In genomic region chr17:48995871-48996695, GRCh38 we compare ENCODE assay signal across 9 cellular contexts. TPM values are rescaled to one million over a fixed set of nuclear protein-coding genes. Genes with fewer than 3 reads are reported as not detected.
DNase-seq lines count a peak whose midpoint lies in the region; ATAC-seq, FAIRE-seq and TF ChIP-seq lines count a peak whose summit lies in the region.
"Had no signal": no experiment of that assay in that cellular context is flagged by ENCODE, and none has a peak within 500 bp of the region (broad histone marks: within the 10 kb centered on the region; RNA-seq: fewer than 3 reads in every experiment).

No MANE protein-coding gene starts in this region.

- H3K27me3 ChIP-seq in left lung = peaks cover 98% of the 10 kb centered on the region in 2 donors
- H3K27me3 ChIP-seq in small intestine (ENCODE audit: control insufficient read depth in 2 of 2, insufficient read depth in 2 of 2, low read length in 2 of 2) = peaks cover 8 to 46% of the 10 kb centered on the region in 2 donors

- intact Hi-C loops in left lung (cut with DNase I) = loop anchor here in 1 of 2 donors (10.0 kb wide), 1 partner anchor 281 kb away; no protein-coding TSS in a partner anchor

- H3K4me1 ChIP-seq in left lung (peaks cover 0 to 30% of the 10 kb centered on the region in 2 donors), small intestine (ENCODE audit: control insufficient read depth in 2 of 2, insufficient read depth in 1 of 2, low read depth in 1 of 2, low read length in 1 of 2) (peaks cover 0 to 5% of the 10 kb centered on the region in 2 donors)

- H3K27ac ChIP-seq in left lung (no peak overlapping the region), small intestine (ENCODE audit: low read depth in 1 of 2, low read length in 1 of 2) (no peak overlapping the region)

- FAIRE-seq in small intestine (lab: Jason Lieb, UNC) = no peak

- in situ Hi-C loops in GM13977 (cut with MboI; ENCODE audit: low pct_unique_long_range_greater_than_20kb, low sequenced_read_pairs, unreplicated experiment) = no loop called here

- TF ChIP-seq CTCF in GM13977 (IDR thresholded peaks at IDR 0.05; ENCODE audit: extremely low read depth, insufficient read depth, missing control alignments) (no peak), cardiac fibroblast (IDR thresholded peaks at IDR 0.05; ENCODE audit: low read depth, low read length) (no peak), omental fat pad (IDR thresholded peaks at IDR 0.05) (no peak), left lung (IDR thresholded peaks at IDR 0.05) (no peak)

- DNase-seq in GM13977 (ENCODE audit: low spot score) = peak; percentile 61
- DNase-seq in NCI-H524 (lab: John Stamatoyannopoulos, UW) = peak; percentile 88 to 95
- no peak for DNase-seq in cardiac fibroblast (ENCODE audit: low read depth in 2 of 2)
- no peak for DNase-seq in omental fat pad (ENCODE audit: low spot score)
- no peak for DNase-seq in left lung
- DNase-seq in epidermal melanocyte (ENCODE audit: insufficient read length, low spot score) = no peak
- DNase-seq in small intestine = no peak

- H3K4me3 ChIP-seq in cardiac fibroblast (replicated peaks in 1 of 2; ENCODE audit: low read depth in 2 of 2, low read length in 2 of 2) = peak overlapping the region; percentile 62 to 66
- no peak overlapping the region for H3K4me3 ChIP-seq in left lung
- no peak overlapping the region for H3K4me3 ChIP-seq in small intestine (ENCODE audit: low read depth in 1 of 2, low read length in 2 of 2)

- H3K36me3 ChIP-seq in left lung (no peaks in the 10 kb centered on the region), small intestine (ENCODE audit: control insufficient read depth in 2 of 2, insufficient read depth in 2 of 2, low read length in 2 of 2) (no peaks in the 10 kb centered on the region)

- 2 to 3% (median 2%) methylated on average over 51 to 77 of the region's 77 CpGs for WGBS in small intestine, 3 donors

- ATAC-seq in omental fat pad (ENCODE audit: low FRiP score) (peak; percentile 48), left lung (no peak), GM18873 (IDR thresholded peaks at IDR 0.05; ENCODE audit: low FRiP score, unreplicated experiment) (no peak)

- no peaks in the 10 kb centered on the region for H3K9me3 ChIP-seq in left lung
- H3K9me3 ChIP-seq in small intestine (ENCODE audit: control insufficient read depth, low read depth) = no peaks in the 10 kb centered on the region

RNA-seq across cellular contexts. Expression of gene IGF2BP1, which starts 1.1 kb away (rescaled TPM):
- total RNA-seq in omental fat pad = under 1 TPM in 1 of 4 donors, not detected in 3; 0.16 TPM
- under 1 TPM; 0.23 to 0.26 TPM for total RNA-seq in left lung
- polyA plus RNA-seq in small intestine = under 1 TPM in 2 of 3 donors, not detected in 1; 0.30 to 0.45 TPM

RNA-seq across cellular contexts. Expression of gene GIP, which starts 27.7 kb away (rescaled TPM):
- total RNA-seq in omental fat pad = not detected
- total RNA-seq in left lung = not detected
- 100 to 1,000 TPM in 1 of 3 donors, 10 to 100 TPM in 2; 40.0 to 167 (median 65.1) TPM for polyA plus RNA-seq in small intestine
- total RNA-seq: T-helper 2 cell treated with Interferon-gamma antibody and Interleukin-4, amounts not matched to agents 100 ng/mL and 5 ng/mL, for 36 hours had no signal

RNA-seq across cellular contexts. Expression of gene SNF8, which starts 51.4 kb away (rescaled TPM):
- total RNA-seq in omental fat pad (10 to 100 TPM; 64.0 to 91.9 (median 76.8) TPM), left lung (100 to 1,000 TPM in 1 of 2 donors, 10 to 100 TPM in 1; 95.8 to 109 TPM)
- 100 to 1,000 TPM; 144 to 159 (median 159) TPM for polyA plus RNA-seq in small intestine

Comparison
In these comparisons a context has a peak if more than half of its experiments do, and no peak if none do; other contexts are left out.
1. DNase-seq: peak in GM13977 (single experiment) and NCI-H524 (2 of 2); none in cardiac fibroblast (0 of 2), omental fat pad (single experiment), left lung (0 of 2), epidermal melanocyte (single experiment) and small intestine (single experiment).
2. H3K4me3 ChIP-seq: peak in cardiac fibroblast (2 of 2); none in left lung (0 of 2) and small intestine (0 of 2).